ENCODE assay signal across 9 cellular contexts in genomic region chr16:56934599-56935145, GRCh38. TPM values are rescaled to one million over a fixed set of nuclear protein-coding genes. Genes with fewer than 3 reads are reported as not detected.
DNase-seq lines count a peak whose midpoint lies in the region; ATAC-seq, FAIRE-seq and TF ChIP-seq lines count a peak whose summit lies in the region.
"Not testable (repeated sequence)": the region's sequence is repeated elsewhere in the genome, so short reads cannot be mapped to it uniquely, and the experiment has no call there.
"Had no signal": no experiment of that assay in that cellular context is flagged by ENCODE, and none has a peak within 500 bp of the region (broad histone marks: within the 10 kb centered on the region; RNA-seq: fewer than 3 reads in every experiment).

No MANE protein-coding gene starts in this region.

- H3K9me3 Mint-ChIP-seq in activated naive CD4-positive, alpha-beta T cell treated with anti-CD3 and anti-CD28 coated beads, Interleukin-2, amount 50 U/mL, for 72 hours; neural crest cell: not testable (repeated sequence)

- H3K4me3 Mint-ChIP-seq in neural crest cell: peak overlapping the region; percentile 95

- H3K9me3 ChIP-seq in HAP-1; SK-N-MC (ENCODE audit: low read depth, low read length); duodenal mucosa (ENCODE audit: control insufficient read depth in 1 of 2, low read length in 2 of 2); keratinocyte (ENCODE audit: control insufficient read depth, low read depth, low read length); stomach: not testable (repeated sequence)

- not testable (repeated sequence) for ATAC-seq in activated naive CD4-positive, alpha-beta T cell treated with anti-CD3 and anti-CD28 coated beads, Interleukin-2, amount 50 U/mL, for 72 hours

- CTCF ChIA-PET in AG04449 (lab: Yijun Ruan, JAX): interaction anchor here (2.0 to 3.6 kb wide), 2 partner anchors 67 to 142 kb away, joined by 11 to 14 read pairs; no protein-coding TSS in a partner anchor

- H3K4me3 ChIP-seq in AG04449 (ENCODE audit: low read depth, low read length) (peak overlapping the region; percentile 89), HAP-1 (peak overlapping the region; percentile 98), SK-N-MC (peak overlapping the region; percentile 83), duodenal mucosa (ENCODE audit: low read depth in 1 of 2, low read length in 2 of 2) (peak overlapping the region; percentile 94 to 97), keratinocyte (ENCODE audit: control insufficient read depth in 2 of 3, extremely low read depth in 1 of 3, insufficient read depth in 2 of 3, low read depth in 1 of 3, low read length in 3 of 3) (peak overlapping the region; percentile 96 to 100 (median 96)), stomach (peak overlapping the region; percentile 81 to 99 (median 92))

- H3K4me1 ChIP-seq in HAP-1 (peaks cover 24% of the 10 kb centered on the region), duodenal mucosa (ENCODE audit: control insufficient read depth in 1 of 2, insufficient read depth in 2 of 2, low read length in 2 of 2) (peaks cover 26 to 46% of the 10 kb centered on the region in 2 donors), keratinocyte (ENCODE audit: control insufficient read depth, extremely low read depth, insufficient read depth, low read length) (peaks cover 21% of the 10 kb centered on the region), stomach (peaks cover 48 to 76% (median 64%) of the 10 kb centered on the region in 4 donors)

- H3K36me3 ChIP-seq in HAP-1 (replicated peaks) (peaks cover 72% of the 10 kb centered on the region), SK-N-MC (ENCODE audit: insufficient read depth, low read length) (peaks cover 48% of the 10 kb centered on the region), duodenal mucosa (ENCODE audit: control insufficient read depth in 1 of 2, insufficient read depth in 2 of 2, low read length in 2 of 2) (peaks cover 43 to 54% of the 10 kb centered on the region in 2 donors), keratinocyte (ENCODE audit: control insufficient read depth in 2 of 2, extremely low read depth in 1 of 2, insufficient read depth in 2 of 2, low read length in 2 of 2) (peaks cover 21 to 44% of the 10 kb centered on the region in 2 experiments), stomach (peaks cover 45 to 51% (median 49%) of the 10 kb centered on the region in 4 donors)

- FAIRE-seq in keratinocyte (lab: Jason Lieb, UNC): not testable (repeated sequence)

- dilution Hi-C loops in keratinocyte (cut with MboI; ENCODE audit: extremely low pct_ligation_motif_present, low sequenced_read_pairs): not testable (repeated sequence)

- not testable (repeated sequence) for H3K27me3 ChIP-seq in HAP-1 (ENCODE audit: low read depth); duodenal mucosa (ENCODE audit: control insufficient read depth in 1 of 2, insufficient read depth in 2 of 2, low read length in 2 of 2); keratinocyte (ENCODE audit: control insufficient read depth, extremely low read depth, insufficient read depth, low read length); stomach

- TF ChIP-seq CTCF in AG04449 (IDR thresholded peaks at IDR 0.05; ENCODE audit: insufficient read depth, low read length, missing control alignments); keratinocyte (optimal IDR thresholded peaks at IDR 0.05 in 1 of 3, IDR thresholded peaks at IDR 0.05 in 1 of 3, conservative IDR thresholded peaks at IDR 0.05 in 1 of 3; ENCODE audit: extremely low read depth in 1 of 3, insufficient read depth in 2 of 3, low read length in 3 of 3); neural crest cell (conservative IDR thresholded peaks at IDR 0.05); stomach (IDR thresholded peaks at IDR 0.05): not testable (repeated sequence)

- peaks cover 52% of the 10 kb centered on the region for H3K4me1 Mint-ChIP-seq in neural crest cell

- not testable (repeated sequence) for DNase-seq in AG04449 (ENCODE audit: low read depth, low spot score); HAP-1 (ENCODE audit: low spot score in 2 of 2); SK-N-MC (ENCODE audit: low read depth, low spot score); activated naive CD4-positive, alpha-beta T cell treated with anti-CD3 and anti-CD28 coated beads, Interleukin-2, amount 50 U/mL, for 72 hours (ENCODE audit: low spot score in 2 of 2); keratinocyte (ENCODE audit: low read depth, low spot score); neural crest cell (ENCODE audit: low read depth, low spot score); stomach

- H4K20me1 ChIP-seq in keratinocyte (ENCODE audit: control insufficient read depth, extremely low read depth, insufficient read depth, low read length): peaks cover 37% of the 10 kb centered on the region

- intact Hi-C loops in stomach (cut with DNase I; ENCODE audit: low total_unique reads): not testable (repeated sequence)

- H3K9me1 ChIP-seq in keratinocyte (ENCODE audit: control insufficient read depth, extremely low read depth, insufficient read depth, low read length): not testable (repeated sequence)

- H3K36me3 Mint-ChIP-seq in activated naive CD4-positive, alpha-beta T cell treated with anti-CD3 and anti-CD28 coated beads, Interleukin-2, amount 50 U/mL, for 72 hours: peaks cover 40 to 73% of the 10 kb centered on the region in 2 donors
- not testable (repeated sequence) for H3K36me3 Mint-ChIP-seq in neural crest cell (ENCODE audit: low read depth)

- not testable (repeated sequence) for H3K27me3 Mint-ChIP-seq in neural crest cell (ENCODE audit: low read depth)

- not testable (repeated sequence) for H2AFZ ChIP-seq in keratinocyte (ENCODE audit: control insufficient read depth, low read length)

- H3K27ac ChIP-seq in SK-N-MC; duodenal mucosa (ENCODE audit: low read depth, low read length): not testable (repeated sequence)
- H3K27ac ChIP-seq in keratinocyte (ENCODE audit: control insufficient read depth, insufficient read depth, low read length) (peak overlapping the region; percentile 37), stomach (peak overlapping the region in 4 of 5 donors; percentile 98 to 100 (median 99))

- in situ Hi-C loops in HAP-1 (cut with MboI; ENCODE audit: low sequenced_read_pairs): loop anchor here (5.0 kb wide), 1 partner anchor 67 kb away; the partner anchor contains the start of gene SLC12A3

- WGBS in stomach, 5 donors: 16 to 41% (median 26%) methylated on average over 8 of the region's 8 CpGs

- peak overlapping the region; percentile 99 for H3K27ac Mint-ChIP-seq in activated naive CD4-positive, alpha-beta T cell treated with anti-CD3 and anti-CD28 coated beads, Interleukin-2, amount 50 U/mL, for 72 hours
- not testable (repeated sequence) for H3K27ac Mint-ChIP-seq in neural crest cell (ENCODE audit: unreplicated experiment)

- POLR2A ChIA-PET in AG04449 (lab: Yijun Ruan, JAX): interaction anchor here (1.2 to 1.5 kb wide), 2 partner anchors 24 to 141 kb away, joined by 4 read pairs; no protein-coding TSS in a partner anchor

- H3K79me2 ChIP-seq in keratinocyte (ENCODE audit: control insufficient read depth, insufficient read depth, low read length): peaks cover 37% of the 10 kb centered on the region

- not testable (repeated sequence) for TF ChIP-seq POLR2A in stomach (IDR thresholded peaks at IDR 0.05)

- not testable (repeated sequence) for TF ChIP-seq EP300 in stomach (IDR thresholded peaks at IDR 0.05)

- peak overlapping the region; percentile 88 for H3K4me2 ChIP-seq in keratinocyte (ENCODE audit: control insufficient read depth, extremely low read depth, insufficient read depth, low read depth, low read length)

- not testable (repeated sequence) for H3K9ac ChIP-seq in SK-N-MC (ENCODE audit: insufficient read length)
- peak overlapping the region; percentile 97 to 98 for H3K9ac ChIP-seq in duodenal mucosa (ENCODE audit: low read depth in 1 of 2, low read length in 2 of 2)
- H3K9ac ChIP-seq in keratinocyte (ENCODE audit: control insufficient read depth, extremely low read depth, insufficient read depth, low read length): peak overlapping the region; percentile 95

RNA-seq across cellular contexts. Expression of gene HERPUD1, which starts 2.7 kb away (rescaled TPM):
- 100 to 1,000 TPM; 146 to 175 TPM for total RNA-seq in activated naive CD4-positive, alpha-beta T cell treated with anti-CD3 and anti-CD28 coated beads, Interleukin-2, amount 50 U/mL, for 72 hours
- polyA plus RNA-seq in keratinocyte: 138 to 183 TPM (median 151 TPM) in 3 replicates
- polyA plus RNA-seq in keratinocyte (2011; ENCODE audit: low read depth): 143 TPM
- polyA plus RNA-seq in keratinocyte (2011; cell fraction: cytosol; rRNA removed): 79.3 and 139 TPM in 2 replicates
- 164 and 170 TPM in 2 replicates for polyA plus RNA-seq in keratinocyte (2011; cell fraction: nucleus; rRNA removed)
- 62.1 and 175 TPM in 2 replicates for polyA plus RNA-seq in keratinocyte (2012; ENCODE audit: low replicate concordance)
- 112 to 239 TPM (median 112 TPM) in 3 replicates for polyA minus RNA-seq in keratinocyte
- 124 TPM for polyA minus RNA-seq in keratinocyte (2011; cell fraction: cytosol; rRNA and poly(A)+ RNA removed)
- 115 and 183 TPM in 2 replicates for polyA minus RNA-seq in keratinocyte (2011; cell fraction: nucleus; rRNA and poly(A)+ RNA removed)
- total RNA-seq in neural crest cell: 32.9 and 34.0 TPM in 2 replicates
- total RNA-seq in stomach: 100 to 1,000 TPM in 3 of 5 donors, 10 to 100 TPM in 1, 1 to 10 TPM in 1; 2.6 to 329 (median 190) TPM
- polyA plus RNA-seq in stomach: 10 to 100 TPM; 40.4 to 63.7 (median 57.9) TPM

RNA-seq across cellular contexts. Expression of gene CETP, which starts 27.1 kb away (rescaled TPM):
- not detected for total RNA-seq in activated naive CD4-positive, alpha-beta T cell treated with anti-CD3 and anti-CD28 coated beads, Interleukin-2, amount 50 U/mL, for 72 hours
- not detected in 3 replicates for polyA plus RNA-seq in keratinocyte
- polyA plus RNA-seq in keratinocyte (2011; ENCODE audit: low read depth): not detected
- polyA plus RNA-seq in keratinocyte (2011; cell fraction: cytosol; rRNA removed): not detected in 2 replicates
- polyA plus RNA-seq in keratinocyte (2011; cell fraction: nucleus; rRNA removed): not detected in 2 replicates
- polyA plus RNA-seq in keratinocyte (2012; ENCODE audit: low replicate concordance): not detected in 2 replicates
- not detected in 3 replicates for polyA minus RNA-seq in keratinocyte
- polyA minus RNA-seq in keratinocyte (2011; cell fraction: cytosol; rRNA and poly(A)+ RNA removed): not detected
- polyA minus RNA-seq in keratinocyte (2011; cell fraction: nucleus; rRNA and poly(A)+ RNA removed): not detected in 2 replicates
- not detected in 2 replicates for total RNA-seq in neural crest cell
- total RNA-seq in stomach: 1 to 10 TPM in 1 of 5 donors, not detected in 4; 2.9 TPM
- under 1 TPM; 0.18 to 0.46 (median 0.19) TPM for polyA plus RNA-seq in stomach
- total RNA-seq: H4 had no signal

RNA-seq across cellular contexts. Expression of gene NLRC5, which starts 54.7 kb away (rescaled TPM):
- total RNA-seq in activated naive CD4-positive, alpha-beta T cell treated with anti-CD3 and anti-CD28 coated beads, Interleukin-2, amount 50 U/mL, for 72 hours: 100 to 1,000 TPM; 231 to 254 TPM
- polyA plus RNA-seq in keratinocyte (7.7 to 10.7 TPM (median 7.8 TPM) in 3 replicates), stomach (10 to 100 TPM; 11.7 to 24.5 (median 14.2) TPM)
- polyA plus RNA-seq in keratinocyte (2011; ENCODE audit: low read depth): 5.9 TPM
- polyA plus RNA-seq in keratinocyte (2011; cell fraction: cytosol; rRNA removed): 4.6 and 5.2 TPM in 2 replicates
- polyA plus RNA-seq in keratinocyte (2011; cell fraction: nucleus; rRNA removed): 25.7 and 36.9 TPM in 2 replicates
- 6.5 and 8.1 TPM in 2 replicates for polyA plus RNA-seq in keratinocyte (2012; ENCODE audit: low replicate concordance)
- polyA minus RNA-seq in keratinocyte: 20.3 to 37.4 TPM (median 28.2 TPM) in 3 replicates
- 6.9 TPM for polyA minus RNA-seq in keratinocyte (2011; cell fraction: cytosol; rRNA and poly(A)+ RNA removed)
- polyA minus RNA-seq in keratinocyte (2011; cell fraction: nucleus; rRNA and poly(A)+ RNA removed): 24.4 and 31.2 TPM in 2 replicates
- total RNA-seq in neural crest cell (0.26 TPM in 1 of 2 replicates, not detected in the other), stomach (100 to 1,000 TPM in 1 of 5 donors, 10 to 100 TPM in 4; 12.5 to 265 (median 40.2) TPM)

Comparison
In these comparisons a context has a peak if more than half of its experiments do, and no peak if none do; other contexts are left out.
1. RNA of gene NLRC5, which starts 54.7 kb away (total RNA-seq): 231 to 254 TPM in activated naive CD4-positive, alpha-beta T cell treated with anti-CD3 and anti-CD28 coated beads, Interleukin-2, amount 50 U/mL, for 72 hours and 12.5 to 265 TPM in stomach; 0.26 TPM in neural crest cell; every median in the first group is over 10 times any median in the second.
2. Peak in every context shown above with its lines, with median percentiles within 50 percentile points of each other: H3K4me3 ChIP-seq.